11 cellular contexts compared by ENCODE assay signal in genomic region chr13:45225370-45225769, GRCh38. TPM values are rescaled to one million over a fixed set of nuclear protein-coding genes. Genes with fewer than 3 reads are reported as not detected.
"Had no signal": no experiment of that assay in that cellular context is flagged by ENCODE, and none has a peak within 500 bp of the region (broad histone marks: within the 10 kb centered on the region; RNA-seq: fewer than 3 reads in every experiment).

No MANE protein-coding gene starts in this region.

- FAIRE-seq: H54, HTR-8/SVneo had no signal

- DNase-seq: GM23248, GOT3, H9, HCEC 1CT, HFFc6, KBM-7 had no signal

- H2AFZ ChIP-seq: GM23248 had no signal

- H3K4me3 ChIP-seq: GM23248 had no signal

- H3K27ac ChIP-seq: GM23248, KMS-11 had no signal

- H3K9ac ChIP-seq: GM23248, KMS-11 had no signal

- H3K4me2 ChIP-seq: KMS-11 had no signal

RNA-seq across cellular contexts. Expression of gene KCTD4, which starts 24.5 kb away (rescaled TPM):
- total RNA-seq: H9, HT-29 had no signal
- polyA plus RNA-seq: IgD-negative memory B cell had no signal
